ENCODE assay signal across 8 cellular contexts in the genomic region with DNA sequence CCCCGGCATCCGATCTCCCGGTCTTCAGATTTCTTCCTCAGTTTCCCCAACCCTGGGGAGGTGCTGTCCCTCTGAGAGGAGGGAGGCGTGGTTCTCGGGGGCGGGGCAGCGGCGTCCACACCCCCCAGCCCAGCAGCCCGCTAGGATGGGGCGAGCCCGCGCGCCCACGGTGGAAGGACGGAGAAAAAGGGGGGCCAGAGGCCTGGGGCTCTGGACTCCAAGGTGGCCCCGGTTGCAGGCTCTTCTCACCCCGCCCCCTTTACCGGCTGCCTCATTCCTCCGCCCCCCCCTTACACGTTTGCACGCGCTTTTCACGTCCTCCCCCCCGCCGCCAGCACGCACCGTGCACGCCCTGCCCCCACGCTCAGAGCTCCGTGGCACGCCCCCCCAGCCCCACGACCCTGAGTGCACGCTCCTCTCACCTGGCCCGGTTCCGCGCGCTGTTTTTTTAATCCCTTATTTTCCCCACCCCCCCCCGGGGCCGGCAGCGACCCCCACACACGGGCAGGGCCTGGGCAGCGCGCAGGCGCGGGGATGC. TPM values are rescaled to one million over a fixed set of nuclear protein-coding genes. Genes with fewer than 3 reads are reported as not detected.
DNase-seq lines count a peak whose midpoint lies in the region; ATAC-seq and TF ChIP-seq lines count a peak whose summit lies in the region.

No MANE protein-coding gene starts in this region.

- DNase-seq in Ammon's horn (ENCODE audit: low spot score) (peak; percentile 60), HAP-1 (ENCODE audit: low spot score in 2 of 2) (peak in 1 of 2 experiments; percentile 71), SK-N-MC (ENCODE audit: low read depth, low spot score) (no peak), hepatocyte (ENCODE audit: low spot score) (peak; percentile 76)

- peak overlapping the region; percentile 59 for H2AFZ ChIP-seq in hepatocyte

- in situ Hi-C loops in HAP-1 (cut with MboI; ENCODE audit: low sequenced_read_pairs), result no loop called here

- WGBS in hepatocyte (ENCODE audit: low lambda C conversion rate, missing lambda C conversion rate), result 50% methylated on average over 2 of the region's 45 CpGs

- no peaks in the 10 kb centered on the region for H4K20me1 ChIP-seq in hepatocyte (ENCODE audit: insufficient read depth, poor library complexity, severe bottlenecking)

- H3K27me3 ChIP-seq in HAP-1 (ENCODE audit: low read depth) (no peaks in the 10 kb centered on the region), hepatocyte (no peaks in the 10 kb centered on the region), rectal smooth muscle tissue (ENCODE audit: control insufficient read depth, insufficient read depth, low read length) (no peaks in the 10 kb centered on the region)

- H3K79me2 ChIP-seq in hepatocyte, result peaks cover 30% of the 10 kb centered on the region

- H3K27ac ChIP-seq in SK-N-MC, result peak overlapping the region; percentile 89
- peak overlapping the region; percentile 82 for H3K27ac ChIP-seq in angular gyrus (ENCODE audit: low read depth, low read length)
- H3K27ac ChIP-seq in hepatocyte, result peak overlapping the region; percentile 84
- peak overlapping the region; percentile 90 for H3K27ac ChIP-seq in rectal smooth muscle tissue (ENCODE audit: low read depth, low read length)

- peaks cover 9% of the 10 kb centered on the region for H3K4me1 ChIP-seq in HAP-1
- peaks cover 24% of the 10 kb centered on the region for H3K4me1 ChIP-seq in hepatocyte (ENCODE audit: insufficient read depth)
- H3K4me1 ChIP-seq in rectal smooth muscle tissue (ENCODE audit: control insufficient read depth, insufficient read depth, low read length), result peaks cover 10% of the 10 kb centered on the region

- TF ChIP-seq CTCF in hepatocyte (IDR thresholded peaks at IDR 0.05; ENCODE audit: poor library complexity), result no peak

- H3K36me3 ChIP-seq in HAP-1 (replicated peaks) (0 out of 2 replicates have a peak, but pooled peaks cover 5% of the 10 kb centered on the region), SK-N-MC (ENCODE audit: insufficient read depth, low read length) (no peaks in the 10 kb centered on the region; the same call in 1 of the 2 replicates), hepatocyte (replicated peaks; ENCODE audit: insufficient read depth, low read depth) (no peaks in the 10 kb centered on the region), rectal smooth muscle tissue (ENCODE audit: control insufficient read depth, insufficient read depth, low read length) (no peaks in the 10 kb centered on the region)

- peak overlapping the region; percentile 77 for H3K4me2 ChIP-seq in hepatocyte

- ATAC-seq in GM19395 (IDR thresholded peaks at IDR 0.05; ENCODE audit: unreplicated experiment) (no peak), GM19328 (IDR thresholded peaks at IDR 0.05; ENCODE audit: unreplicated experiment) (no peak)

- H3K4me3 ChIP-seq in HAP-1 (peak overlapping the region; percentile 44), SK-N-MC (peak overlapping the region; percentile 79), hepatocyte (peak overlapping the region; percentile 61), rectal smooth muscle tissue (ENCODE audit: low read length) (peak overlapping the region; percentile 89)

- H3K9me2 ChIP-seq in hepatocyte (replicated peaks; ENCODE audit: insufficient read depth), result no peaks in the 10 kb centered on the region

- no peaks in the 10 kb centered on the region for H3K9me3 ChIP-seq in HAP-1
- H3K9me3 ChIP-seq in SK-N-MC (ENCODE audit: low read depth, low read length), result no peaks in the 10 kb centered on the region
- no peaks in the 10 kb centered on the region for H3K9me3 ChIP-seq in hepatocyte (ENCODE audit: low read depth)

- H3K9ac ChIP-seq in SK-N-MC (ENCODE audit: insufficient read length) (peak overlapping the region; percentile 81), rectal smooth muscle tissue (ENCODE audit: low read length) (no peak overlapping the region)

RNA-seq across cellular contexts. Expression of gene ZBTB12, which starts 0.4 kb away (rescaled TPM):
- 4.4 and 4.9 TPM in 2 replicates for total RNA-seq in hepatocyte
- 0.07 TPM in 1 of 2 replicates, not detected in the other for polyA plus RNA-seq in hepatocyte

RNA-seq across cellular contexts. Expression of gene EHMT2, which starts 4.0 kb away (rescaled TPM):
- total RNA-seq in hepatocyte, result 34.1 and 41.9 TPM in 2 replicates
- 40.0 and 44.6 TPM in 2 replicates for polyA plus RNA-seq in hepatocyte

RNA-seq across cellular contexts. Expression of gene SLC44A4, which starts 22.7 kb away (rescaled TPM):
- total RNA-seq in hepatocyte, result 76.2 and 92.0 TPM in 2 replicates
- polyA plus RNA-seq in hepatocyte, result 73.5 and 90.8 TPM in 2 replicates

RNA-seq across cellular contexts. Expression of gene C2, which starts 26.0 kb away (rescaled TPM):
- total RNA-seq in hepatocyte, result 46.3 and 48.3 TPM in 2 replicates
- 41.1 and 46.4 TPM in 2 replicates for polyA plus RNA-seq in hepatocyte

RNA-seq across cellular contexts. Expression of gene NEU1, which starts 38.9 kb away (rescaled TPM):
- total RNA-seq in hepatocyte, result 402 and 407 TPM in 2 replicates
- polyA plus RNA-seq in hepatocyte, result 331 and 388 TPM in 2 replicates
